10 cellular contexts compared by ENCODE assay signal in the genomic region with DNA sequence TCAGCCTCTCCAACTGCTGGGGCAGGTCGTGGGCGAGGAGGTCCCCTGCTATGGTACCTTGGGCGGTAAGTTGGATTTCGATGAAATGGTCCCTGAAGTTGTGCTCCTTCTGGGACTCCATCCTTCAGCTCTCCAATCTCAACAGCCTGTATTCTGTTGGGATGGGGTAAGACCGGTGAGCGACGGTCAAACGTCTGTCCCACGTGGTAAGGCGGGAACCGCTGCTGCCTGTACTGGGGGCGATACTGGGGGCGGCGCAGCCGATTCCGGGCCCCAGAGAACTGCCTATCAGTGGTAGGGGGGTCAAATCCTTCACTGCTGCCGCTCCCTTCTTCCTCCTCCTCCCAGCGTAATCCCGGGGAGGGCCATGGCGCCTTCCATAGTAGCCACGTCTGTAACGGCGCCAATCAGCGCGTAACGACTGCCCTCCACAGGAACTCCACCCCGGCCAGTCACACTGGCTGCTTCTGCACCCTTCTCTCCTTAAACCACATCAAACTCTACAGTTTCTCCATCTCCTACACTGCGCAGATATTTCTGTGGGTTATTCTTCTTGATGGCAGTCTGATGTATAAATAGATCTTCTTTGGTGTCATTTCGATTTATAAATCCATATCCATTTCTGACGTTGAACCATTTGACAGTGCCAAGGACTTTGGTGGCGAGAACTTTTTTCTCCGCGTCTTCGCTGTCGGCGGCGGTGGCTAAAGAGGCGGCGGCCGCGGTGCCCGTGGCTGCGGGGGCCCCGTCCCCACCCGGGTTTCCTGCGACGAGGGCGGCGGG. TPM values are rescaled to one million over a fixed set of nuclear protein-coding genes. Genes with fewer than 3 reads are reported as not detected.
DNase-seq lines count a peak whose midpoint lies in the region; ATAC-seq and TF ChIP-seq lines count a peak whose summit lies in the region.
"Had no signal": no experiment of that assay in that cellular context is flagged by ENCODE, and none has a peak within 500 bp of the region (broad histone marks: within the 10 kb centered on the region; RNA-seq: fewer than 3 reads in every experiment).

No MANE protein-coding gene starts in this region.

- H3K9me3 Mint-ChIP-seq in activated naive CD4-positive, alpha-beta T cell treated with anti-CD3 and anti-CD28 coated beads for 36 hours, result peaks cover 1% of the 10 kb centered on the region
- H3K9me3 Mint-ChIP-seq in mesothelial cell of epicardium, result peaks cover 39% of the 10 kb centered on the region

- CTCF ChIA-PET in activated naive CD4-positive, alpha-beta T cell treated with anti-CD3 and anti-CD28 coated beads for 36 hours (lab: Charles Lee), result no interaction called here

- peaks cover 3% of the 10 kb centered on the region for H3K36me3 Mint-ChIP-seq in activated naive CD4-positive, alpha-beta T cell treated with anti-CD3 and anti-CD28 coated beads for 36 hours (ENCODE audit: low read depth)
- no peaks in the 10 kb centered on the region for H3K36me3 Mint-ChIP-seq in mesothelial cell of epicardium

- H3K27me3 ChIP-seq in colonic mucosa (no peaks in the 10 kb centered on the region), testis (no peaks in the 10 kb centered on the region)

- H3K36me3 ChIP-seq in colonic mucosa, result no peaks in the 10 kb centered on the region
- no peaks in the 10 kb centered on the region for H3K36me3 ChIP-seq in testis (ENCODE audit: low read depth, missing control alignments)

- TF ChIP-seq CTCF in colonic mucosa (IDR thresholded peaks at IDR 0.05) (no peak), mesothelial cell of epicardium (IDR thresholded peaks at IDR 0.05; ENCODE audit: unreplicated experiment) (no peak), testis (IDR thresholded peaks at IDR 0.05) (no peak)

- no peak for ATAC-seq in HG03378 (IDR thresholded peaks at IDR 0.05; ENCODE audit: unreplicated experiment)

- no peak overlapping the region for H3K27ac Mint-ChIP-seq in activated naive CD4-positive, alpha-beta T cell treated with anti-CD3 and anti-CD28 coated beads for 36 hours
- no peak overlapping the region for H3K27ac Mint-ChIP-seq in mesothelial cell of epicardium

- peaks cover 40% of the 10 kb centered on the region for H3K27me3 Mint-ChIP-seq in activated naive CD4-positive, alpha-beta T cell treated with anti-CD3 and anti-CD28 coated beads for 36 hours (ENCODE audit: low read depth)
- peaks cover 76% of the 10 kb centered on the region for H3K27me3 Mint-ChIP-seq in mesothelial cell of epicardium (ENCODE audit: low read depth)

- intact Hi-C loops in activated naive CD4-positive, alpha-beta T cell treated with anti-CD3 and anti-CD28 coated beads for 36 hours (cut with micrococcal nuclease), result loop anchor here (5.0 kb wide), 1 partner anchor 111 kb away; the partner anchor contains the start of gene ARMC5
- intact Hi-C loops in colonic mucosa (cut with DNase I) (no loop called here), testis (cut with DNase I; ENCODE audit: low total_unique reads) (no loop called here)

- no peak overlapping the region for H3K9ac ChIP-seq in colonic mucosa (ENCODE audit: low read depth in 2 of 2, low read length in 2 of 2)

- no peaks in the 10 kb centered on the region for H3K4me1 ChIP-seq in colonic mucosa
- no peaks in the 10 kb centered on the region for H3K4me1 ChIP-seq in testis

- WGBS in testis, 2 donors, result 8 to 10% methylated on average over 31 to 49 of the region's 49 CpGs

- no peak overlapping the region for H3K27ac ChIP-seq in colonic mucosa
- no peak overlapping the region for H3K27ac ChIP-seq in testis

- H3K4me1 Mint-ChIP-seq in activated naive CD4-positive, alpha-beta T cell treated with anti-CD3 and anti-CD28 coated beads for 36 hours (ENCODE audit: low read depth), result peaks cover 7% of the 10 kb centered on the region
- no peaks in the 10 kb centered on the region for H3K4me1 Mint-ChIP-seq in mesothelial cell of epicardium

- H3K9me3 ChIP-seq in colonic mucosa, result no peaks in the 10 kb centered on the region
- H3K9me3 ChIP-seq in testis, result no peaks in the 10 kb centered on the region

- peak; percentile 34 for DNase-seq in activated naive CD4-positive, alpha-beta T cell treated with anti-CD3 and anti-CD28 coated beads for 36 hours
- DNase-seq in activated naive CD4-positive, alpha-beta T cell treated with anti-CD3 and anti-CD28 coated beads, Interleukin-2, amount 50 U/mL, for 16 hours, result no peak
- DNase-seq in colonic mucosa, result peak; percentile 20
- no peak for DNase-seq in mesothelial cell of epicardium (ENCODE audit: low spot score in 2 of 2, unreplicated experiment in 2 of 2)
- peak; percentile 61 for DNase-seq in testis
- DNase-seq in NCI-H2081 treated with DMSO at 0.1 percent for 48 hours (lab: John Stamatoyannopoulos, UW), result no peak
- DNase-seq in Kasumi-1 (lab: John Stamatoyannopoulos, UW), result no peak
- DNase-seq: NCI-H524 treated with DMSO at 0.1 percent for 48 hours had no signal

- peak overlapping the region; percentile 37 for H3K4me3 Mint-ChIP-seq in activated naive CD4-positive, alpha-beta T cell treated with anti-CD3 and anti-CD28 coated beads for 36 hours
- peak overlapping the region; percentile 13 for H3K4me3 Mint-ChIP-seq in mesothelial cell of epicardium

- TF ChIP-seq POLR2A in testis (IDR thresholded peaks at IDR 0.05), result no peak

- H3K4me3 ChIP-seq in colonic mucosa, result peak overlapping the region; percentile 13
- H3K4me3 ChIP-seq in testis, result peak overlapping the region; percentile 40 to 51

RNA-seq across cellular contexts. Expression of gene AHSP, which starts 41.1 kb away (rescaled TPM):
- total RNA-seq in activated naive CD4-positive, alpha-beta T cell treated with anti-CD3 and anti-CD28 coated beads for 36 hours, result not detected
- total RNA-seq in colonic mucosa, result not detected
- not detected in 3 replicates for total RNA-seq in mesothelial cell of epicardium
- 1 to 10 TPM in 1 of 2 donors, not detected in 1; 1.9 TPM for total RNA-seq in testis
- polyA plus RNA-seq in testis (ENCODE audit: insufficient read depth, low read depth, low replicate concordance), result 5.6 TPM
- total RNA-seq: activated CD8-positive, alpha-beta memory T cell treated with anti-CD3 and anti-CD28 coated beads for 36 hours had no signal

Comparison
In these comparisons a context has a peak if more than half of its experiments do, and no peak if none do; other contexts are left out.
1. DNase-seq: peak in activated naive CD4-positive, alpha-beta T cell treated with anti-CD3 and anti-CD28 coated beads for 36 hours (single experiment), colonic mucosa (single experiment) and testis (single experiment); none in activated naive CD4-positive, alpha-beta T cell treated with anti-CD3 and anti-CD28 coated beads, Interleukin-2, amount 50 U/mL, for 16 hours (single experiment), mesothelial cell of epicardium (0 of 2), NCI-H2081 treated with DMSO at 0.1 percent for 48 hours (single experiment) and Kasumi-1 (0 of 2).